ENCODE assay signal across 1 cellular context in the genomic region with DNA sequence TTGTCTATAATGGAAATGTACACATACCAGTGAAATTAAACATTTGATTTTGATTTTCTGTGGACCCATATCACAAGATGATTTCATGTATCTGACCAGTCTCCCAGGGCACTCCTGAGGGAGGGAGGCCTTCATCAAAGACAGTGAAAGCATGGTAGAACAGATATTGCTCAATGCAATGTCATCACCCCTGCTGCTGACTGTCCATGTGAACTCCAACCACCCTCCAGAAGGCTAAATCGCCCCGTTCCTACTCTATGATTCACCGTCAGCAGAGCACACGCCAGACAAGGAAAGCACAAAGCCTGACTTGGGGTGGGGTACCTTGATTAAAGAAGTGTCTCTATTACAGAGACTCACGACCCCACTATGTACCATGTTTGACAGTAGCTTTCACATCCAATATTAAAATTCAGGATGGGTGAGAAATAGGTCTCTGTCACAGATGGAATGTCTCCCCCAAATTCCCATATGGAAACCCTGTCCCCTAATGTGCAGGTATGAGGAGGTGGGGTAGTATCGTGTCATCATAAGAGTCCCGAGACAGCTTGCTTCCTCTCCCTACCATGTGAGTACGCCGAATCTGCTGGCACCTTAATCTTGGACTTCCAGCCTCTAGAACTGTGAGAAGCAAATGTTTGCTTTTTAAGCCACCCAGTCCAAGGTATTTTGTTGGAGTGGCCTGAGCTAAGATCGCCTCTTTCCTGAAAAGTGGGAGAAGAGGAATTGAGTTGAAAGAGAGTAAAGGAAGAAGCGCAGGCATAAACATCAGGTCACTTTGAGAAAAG.
TF ChIP-seq lines count a peak whose summit lies in the region.

No MANE protein-coding gene starts in this region.

TF ChIP-seq in HepG2, 621 proteins besides CTCF, POLR2A, EP300 and RAD21 (continued from another document and continues in another):
- TF ChIP-seq, protein P1, sequence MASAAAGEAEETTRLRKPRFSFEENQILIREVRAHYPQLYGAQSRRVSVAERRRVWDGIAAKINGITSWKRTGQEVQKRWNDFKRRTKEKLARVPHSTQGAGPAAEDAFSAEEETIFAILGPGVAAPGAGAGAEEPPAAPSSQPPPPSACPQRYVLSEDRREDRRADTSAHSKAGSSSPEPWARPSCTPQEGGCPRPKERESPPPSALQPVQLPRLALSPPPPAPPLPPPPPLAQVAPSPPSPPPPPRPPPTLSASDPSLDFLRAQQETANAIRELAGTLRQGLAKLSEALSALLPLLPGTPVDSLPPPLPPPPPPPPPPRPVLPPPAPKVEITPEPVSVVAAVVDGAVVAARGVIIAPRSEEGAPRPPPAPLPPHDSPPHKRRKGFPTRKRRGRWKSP (CRISPR knock-in tag; IDR thresholded peaks at IDR 0.05) = no peak
- TF ChIP-seq, protein P2, sequence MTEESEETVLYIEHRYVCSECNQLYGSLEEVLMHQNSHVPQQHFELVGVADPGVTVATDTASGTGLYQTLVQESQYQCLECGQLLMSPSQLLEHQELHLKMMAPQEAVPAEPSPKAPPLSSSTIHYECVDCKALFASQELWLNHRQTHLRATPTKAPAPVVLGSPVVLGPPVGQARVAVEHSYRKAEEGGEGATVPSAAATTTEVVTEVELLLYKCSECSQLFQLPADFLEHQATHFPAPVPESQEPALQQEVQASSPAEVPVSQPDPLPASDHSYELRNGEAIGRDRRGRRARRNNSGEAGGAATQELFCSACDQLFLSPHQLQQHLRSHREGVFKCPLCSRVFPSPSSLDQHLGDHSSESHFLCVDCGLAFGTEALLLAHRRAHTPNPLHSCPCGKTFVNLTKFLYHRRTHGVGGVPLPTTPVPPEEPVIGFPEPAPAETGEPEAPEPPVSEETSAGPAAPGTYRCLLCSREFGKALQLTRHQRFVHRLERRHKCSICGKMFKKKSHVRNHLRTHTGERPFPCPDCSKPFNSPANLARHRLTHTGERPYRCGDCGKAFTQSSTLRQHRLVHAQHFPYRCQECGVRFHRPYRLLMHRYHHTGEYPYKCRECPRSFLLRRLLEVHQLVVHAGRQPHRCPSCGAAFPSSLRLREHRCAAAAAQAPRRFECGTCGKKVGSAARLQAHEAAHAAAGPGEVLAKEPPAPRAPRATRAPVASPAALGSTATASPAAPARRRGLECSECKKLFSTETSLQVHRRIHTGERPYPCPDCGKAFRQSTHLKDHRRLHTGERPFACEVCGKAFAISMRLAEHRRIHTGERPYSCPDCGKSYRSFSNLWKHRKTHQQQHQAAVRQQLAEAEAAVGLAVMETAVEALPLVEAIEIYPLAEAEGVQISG (CRISPR knock-in tag; IDR thresholded peaks at IDR 0.05) = peak; percentile 87
- TF ChIP-seq ZNF569 (CRISPR knock-in tag; IDR thresholded peaks at IDR 0.05; ENCODE audit: borderline replicate concordance) = no peak
- TF ChIP-seq CBX5 (CRISPR knock-in tag; IDR thresholded peaks at IDR 0.05; ENCODE audit: borderline replicate concordance) = 0 out of 2 replicates have a peak, but pooled peaks have one; percentile 48
- TF ChIP-seq MEIS1 (CRISPR knock-in tag; IDR thresholded peaks at IDR 0.05; ENCODE audit: borderline replicate concordance) = no peak
- TF ChIP-seq SOX5 (CRISPR knock-in tag; IDR thresholded peaks at IDR 0.05; ENCODE audit: borderline replicate concordance) = peak; percentile 55; the same call in 1 of the 2 replicates
- peak; percentile 57; the same call in 1 of the 2 replicates for TF ChIP-seq RCOR2 (CRISPR knock-in tag; IDR thresholded peaks at IDR 0.05)
- TF ChIP-seq ZSCAN31 (CRISPR knock-in tag; IDR thresholded peaks at IDR 0.05; ENCODE audit: low read depth) = no peak
- no peak for TF ChIP-seq ZNF672 (CRISPR knock-in tag; IDR thresholded peaks at IDR 0.05)
- TF ChIP-seq, protein P3, sequence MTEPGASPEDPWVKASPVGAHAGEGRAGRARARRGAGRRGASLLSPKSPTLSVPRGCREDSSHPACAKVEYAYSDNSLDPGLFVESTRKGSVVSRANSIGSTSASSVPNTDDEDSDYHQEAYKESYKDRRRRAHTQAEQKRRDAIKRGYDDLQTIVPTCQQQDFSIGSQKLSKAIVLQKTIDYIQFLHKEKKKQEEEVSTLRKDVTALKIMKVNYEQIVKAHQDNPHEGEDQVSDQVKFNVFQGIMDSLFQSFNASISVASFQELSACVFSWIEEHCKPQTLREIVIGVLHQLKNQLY (CRISPR knock-in tag; IDR thresholded peaks at IDR 0.05) = peak; percentile 95
- TF ChIP-seq GFI1 (CRISPR knock-in tag; IDR thresholded peaks at IDR 0.05; ENCODE audit: borderline replicate concordance) = no peak
- no peak for TF ChIP-seq ZNF777 (CRISPR knock-in tag; IDR thresholded peaks at IDR 0.05)
- TF ChIP-seq ZNF780A (CRISPR knock-in tag; IDR thresholded peaks at IDR 0.05) = 0 out of 2 replicates have a peak, but pooled peaks have one; percentile 67
- no peak for TF ChIP-seq BHLHE40 (IDR thresholded peaks at IDR 0.05; ENCODE audit: low read length)
- no peak for TF ChIP-seq ZNF282 (IDR thresholded peaks at IDR 0.05; ENCODE audit: partially characterized antibody)
- TF ChIP-seq FOSL2 (CRISPR knock-in tag; IDR thresholded peaks at IDR 0.05) = peak; percentile 97
- TF ChIP-seq SMC3 (IDR thresholded peaks at IDR 0.05; ENCODE audit: low read length) = peak; percentile 44
- TF ChIP-seq, protein P4, sequence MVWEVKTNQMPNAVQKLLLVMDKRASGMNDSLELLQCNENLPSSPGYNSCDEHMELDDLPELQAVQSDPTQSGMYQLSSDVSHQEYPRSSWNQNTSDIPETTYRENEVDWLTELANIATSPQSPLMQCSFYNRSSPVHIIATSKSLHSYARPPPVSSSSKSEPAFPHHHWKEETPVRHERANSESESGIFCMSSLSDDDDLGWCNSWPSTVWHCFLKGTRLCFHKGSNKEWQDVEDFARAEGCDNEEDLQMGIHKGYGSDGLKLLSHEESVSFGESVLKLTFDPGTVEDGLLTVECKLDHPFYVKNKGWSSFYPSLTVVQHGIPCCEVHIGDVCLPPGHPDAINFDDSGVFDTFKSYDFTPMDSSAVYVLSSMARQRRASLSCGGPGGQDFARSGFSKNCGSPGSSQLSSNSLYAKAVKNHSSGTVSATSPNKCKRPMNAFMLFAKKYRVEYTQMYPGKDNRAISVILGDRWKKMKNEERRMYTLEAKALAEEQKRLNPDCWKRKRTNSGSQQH (CRISPR knock-in tag; IDR thresholded peaks at IDR 0.05; ENCODE audit: low read depth) = 0 out of 2 replicates have a peak, but pooled peaks have one; percentile 2
- TF ChIP-seq, protein P5, sequence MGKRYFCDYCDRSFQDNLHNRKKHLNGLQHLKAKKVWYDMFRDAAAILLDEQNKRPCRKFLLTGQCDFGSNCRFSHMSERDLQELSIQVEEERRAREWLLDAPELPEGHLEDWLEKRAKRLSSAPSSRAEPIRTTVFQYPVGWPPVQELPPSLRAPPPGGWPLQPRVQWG (CRISPR knock-in tag; IDR thresholded peaks at IDR 0.05; ENCODE audit: borderline replicate concordance, low read depth) = no peak
- no peak for TF ChIP-seq GTF3A (CRISPR knock-in tag; conservative IDR thresholded peaks at IDR 0.05)
- no peak for TF ChIP-seq NFKB2 (CRISPR knock-in tag; IDR thresholded peaks at IDR 0.05; ENCODE audit: borderline replicate concordance)
- TF ChIP-seq, protein P6, sequence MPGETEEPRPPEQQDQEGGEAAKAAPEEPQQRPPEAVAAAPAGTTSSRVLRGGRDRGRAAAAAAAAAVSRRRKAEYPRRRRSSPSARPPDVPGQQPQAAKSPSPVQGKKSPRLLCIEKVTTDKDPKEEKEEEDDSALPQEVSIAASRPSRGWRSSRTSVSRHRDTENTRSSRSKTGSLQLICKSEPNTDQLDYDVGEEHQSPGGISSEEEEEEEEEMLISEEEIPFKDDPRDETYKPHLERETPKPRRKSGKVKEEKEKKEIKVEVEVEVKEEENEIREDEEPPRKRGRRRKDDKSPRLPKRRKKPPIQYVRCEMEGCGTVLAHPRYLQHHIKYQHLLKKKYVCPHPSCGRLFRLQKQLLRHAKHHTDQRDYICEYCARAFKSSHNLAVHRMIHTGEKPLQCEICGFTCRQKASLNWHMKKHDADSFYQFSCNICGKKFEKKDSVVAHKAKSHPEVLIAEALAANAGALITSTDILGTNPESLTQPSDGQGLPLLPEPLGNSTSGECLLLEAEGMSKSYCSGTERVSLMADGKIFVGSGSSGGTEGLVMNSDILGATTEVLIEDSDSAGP (CRISPR knock-in tag; IDR thresholded peaks at IDR 0.05; ENCODE audit: borderline replicate concordance) = no peak
- TF ChIP-seq PHF21A (CRISPR knock-in tag; IDR thresholded peaks at IDR 0.05) = no peak; the same call in 1 of the 2 replicates
- TF ChIP-seq, protein P7, sequence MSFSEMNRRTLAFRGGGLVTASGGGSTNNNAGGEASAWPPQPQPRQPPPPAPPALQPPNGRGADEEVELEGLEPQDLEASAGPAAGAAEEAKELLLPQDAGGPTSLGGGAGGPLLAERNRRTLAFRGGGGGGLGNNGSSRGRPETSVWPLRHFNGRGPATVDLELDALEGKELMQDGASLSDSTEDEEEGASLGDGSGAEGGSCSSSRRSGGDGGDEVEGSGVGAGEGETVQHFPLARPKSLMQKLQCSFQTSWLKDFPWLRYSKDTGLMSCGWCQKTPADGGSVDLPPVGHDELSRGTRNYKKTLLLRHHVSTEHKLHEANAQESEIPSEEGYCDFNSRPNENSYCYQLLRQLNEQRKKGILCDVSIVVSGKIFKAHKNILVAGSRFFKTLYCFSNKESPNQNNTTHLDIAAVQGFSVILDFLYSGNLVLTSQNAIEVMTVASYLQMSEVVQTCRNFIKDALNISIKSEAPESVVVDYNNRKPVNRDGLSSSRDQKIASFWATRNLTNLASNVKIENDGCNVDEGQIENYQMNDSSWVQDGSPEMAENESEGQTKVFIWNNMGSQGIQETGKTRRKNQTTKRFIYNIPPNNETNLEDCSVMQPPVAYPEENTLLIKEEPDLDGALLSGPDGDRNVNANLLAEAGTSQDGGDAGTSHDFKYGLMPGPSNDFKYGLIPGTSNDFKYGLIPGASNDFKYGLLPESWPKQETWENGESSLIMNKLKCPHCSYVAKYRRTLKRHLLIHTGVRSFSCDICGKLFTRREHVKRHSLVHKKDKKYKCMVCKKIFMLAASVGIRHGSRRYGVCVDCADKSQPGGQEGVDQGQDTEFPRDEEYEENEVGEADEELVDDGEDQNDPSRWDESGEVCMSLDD (CRISPR knock-in tag; IDR thresholded peaks at IDR 0.05; ENCODE audit: borderline replicate concordance) = no peak; the same call in 1 of the 2 replicates
- no peak for TF ChIP-seq KAT7 (CRISPR knock-in tag; IDR thresholded peaks at IDR 0.05; ENCODE audit: borderline replicate concordance)
- TF ChIP-seq CAMTA2 (CRISPR knock-in tag; IDR thresholded peaks at IDR 0.05; ENCODE audit: borderline replicate concordance) = no peak
- TF ChIP-seq, protein P8, sequence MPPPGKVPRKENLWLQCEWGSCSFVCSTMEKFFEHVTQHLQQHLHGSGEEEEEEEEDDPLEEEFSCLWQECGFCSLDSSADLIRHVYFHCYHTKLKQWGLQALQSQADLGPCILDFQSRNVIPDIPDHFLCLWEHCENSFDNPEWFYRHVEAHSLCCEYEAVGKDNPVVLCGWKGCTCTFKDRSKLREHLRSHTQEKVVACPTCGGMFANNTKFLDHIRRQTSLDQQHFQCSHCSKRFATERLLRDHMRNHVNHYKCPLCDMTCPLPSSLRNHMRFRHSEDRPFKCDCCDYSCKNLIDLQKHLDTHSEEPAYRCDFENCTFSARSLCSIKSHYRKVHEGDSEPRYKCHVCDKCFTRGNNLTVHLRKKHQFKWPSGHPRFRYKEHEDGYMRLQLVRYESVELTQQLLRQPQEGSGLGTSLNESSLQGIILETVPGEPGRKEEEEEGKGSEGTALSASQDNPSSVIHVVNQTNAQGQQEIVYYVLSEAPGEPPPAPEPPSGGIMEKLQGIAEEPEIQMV (CRISPR knock-in tag; IDR thresholded peaks at IDR 0.05; ENCODE audit: low read depth) = no peak
- no peak for TF ChIP-seq ZNF34 (CRISPR knock-in tag; IDR thresholded peaks at IDR 0.05; ENCODE audit: borderline replicate concordance)
- TF ChIP-seq ZNF430 (CRISPR knock-in tag; IDR thresholded peaks at IDR 0.05) = no peak
- TF ChIP-seq, protein P9, sequence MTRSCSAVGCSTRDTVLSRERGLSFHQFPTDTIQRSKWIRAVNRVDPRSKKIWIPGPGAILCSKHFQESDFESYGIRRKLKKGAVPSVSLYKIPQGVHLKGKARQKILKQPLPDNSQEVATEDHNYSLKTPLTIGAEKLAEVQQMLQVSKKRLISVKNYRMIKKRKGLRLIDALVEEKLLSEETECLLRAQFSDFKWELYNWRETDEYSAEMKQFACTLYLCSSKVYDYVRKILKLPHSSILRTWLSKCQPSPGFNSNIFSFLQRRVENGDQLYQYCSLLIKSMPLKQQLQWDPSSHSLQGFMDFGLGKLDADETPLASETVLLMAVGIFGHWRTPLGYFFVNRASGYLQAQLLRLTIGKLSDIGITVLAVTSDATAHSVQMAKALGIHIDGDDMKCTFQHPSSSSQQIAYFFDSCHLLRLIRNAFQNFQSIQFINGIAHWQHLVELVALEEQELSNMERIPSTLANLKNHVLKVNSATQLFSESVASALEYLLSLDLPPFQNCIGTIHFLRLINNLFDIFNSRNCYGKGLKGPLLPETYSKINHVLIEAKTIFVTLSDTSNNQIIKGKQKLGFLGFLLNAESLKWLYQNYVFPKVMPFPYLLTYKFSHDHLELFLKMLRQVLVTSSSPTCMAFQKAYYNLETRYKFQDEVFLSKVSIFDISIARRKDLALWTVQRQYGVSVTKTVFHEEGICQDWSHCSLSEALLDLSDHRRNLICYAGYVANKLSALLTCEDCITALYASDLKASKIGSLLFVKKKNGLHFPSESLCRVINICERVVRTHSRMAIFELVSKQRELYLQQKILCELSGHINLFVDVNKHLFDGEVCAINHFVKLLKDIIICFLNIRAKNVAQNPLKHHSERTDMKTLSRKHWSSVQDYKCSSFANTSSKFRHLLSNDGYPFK (CRISPR knock-in tag; IDR thresholded peaks at IDR 0.05; ENCODE audit: borderline replicate concordance) = no peak
- TF ChIP-seq, protein P10, sequence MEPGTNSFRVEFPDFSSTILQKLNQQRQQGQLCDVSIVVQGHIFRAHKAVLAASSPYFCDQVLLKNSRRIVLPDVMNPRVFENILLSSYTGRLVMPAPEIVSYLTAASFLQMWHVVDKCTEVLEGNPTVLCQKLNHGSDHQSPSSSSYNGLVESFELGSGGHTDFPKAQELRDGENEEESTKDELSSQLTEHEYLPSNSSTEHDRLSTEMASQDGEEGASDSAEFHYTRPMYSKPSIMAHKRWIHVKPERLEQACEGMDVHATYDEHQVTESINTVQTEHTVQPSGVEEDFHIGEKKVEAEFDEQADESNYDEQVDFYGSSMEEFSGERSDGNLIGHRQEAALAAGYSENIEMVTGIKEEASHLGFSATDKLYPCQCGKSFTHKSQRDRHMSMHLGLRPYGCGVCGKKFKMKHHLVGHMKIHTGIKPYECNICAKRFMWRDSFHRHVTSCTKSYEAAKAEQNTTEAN (CRISPR knock-in tag; conservative IDR thresholded peaks at IDR 0.05) = 0 out of 2 replicates have a peak, but pooled peaks have one; percentile 43
- TF ChIP-seq NFE2L2 (IDR thresholded peaks at IDR 0.05; ENCODE audit: low read length) = no peak
- peak; percentile 69 for TF ChIP-seq KAT8 (CRISPR knock-in tag; IDR thresholded peaks at IDR 0.05)
- TF ChIP-seq, protein P11, sequence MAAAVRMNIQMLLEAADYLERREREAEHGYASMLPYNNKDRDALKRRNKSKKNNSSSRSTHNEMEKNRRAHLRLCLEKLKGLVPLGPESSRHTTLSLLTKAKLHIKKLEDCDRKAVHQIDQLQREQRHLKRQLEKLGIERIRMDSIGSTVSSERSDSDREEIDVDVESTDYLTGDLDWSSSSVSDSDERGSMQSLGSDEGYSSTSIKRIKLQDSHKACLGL (CRISPR knock-in tag; IDR thresholded peaks at IDR 0.05) = no peak
- TF ChIP-seq PPARG (CRISPR knock-in tag; conservative IDR thresholded peaks at IDR 0.05) = no peak
